ENCODE assay signal across 8 cellular contexts in genomic region chr13:44434441-44435141, GRCh38.
DNase-seq lines count a peak whose midpoint lies in the region; ATAC-seq, FAIRE-seq and TF ChIP-seq lines count a peak whose summit lies in the region.

No MANE protein-coding gene starts in this region.

- no peaks in the 10 kb centered on the region for H3K36me3 Mint-ChIP-seq in activated CD8-positive, alpha-beta memory T cell treated with anti-CD3 and anti-CD28 coated beads, Interleukin-2, amount 10 ng/mL, durations not matched to agents 7 days and 5 days
- H3K36me3 Mint-ChIP-seq in memory B cell, result peaks cover 6% of the 10 kb centered on the region

- peaks cover 7% of the 10 kb centered on the region for H3K36me3 ChIP-seq in bronchial epithelial cell (ENCODE audit: control insufficient read depth, insufficient read depth, low read length)
- H3K36me3 ChIP-seq in tibial artery, result peaks cover 16 to 31% (median 25%) of the 10 kb centered on the region in 3 donors

- H3K27me3 ChIP-seq in bronchial epithelial cell (ENCODE audit: control insufficient read depth, insufficient read depth, low read length) (no peaks in the 10 kb centered on the region), tibial artery (no peaks in the 10 kb centered on the region)

- peak overlapping the region; percentile 65 for H3K4me3 ChIP-seq in bronchial epithelial cell (ENCODE audit: low read depth, low read length)
- peak overlapping the region; percentile 63 to 84 for H3K4me3 ChIP-seq in tibial artery

- TF ChIP-seq CTCF in bronchial epithelial cell (IDR thresholded peaks at IDR 0.05; ENCODE audit: insufficient read depth, low read length, severe bottlenecking) (no peak), tibial artery (IDR thresholded peaks at IDR 0.05) (no peak), GM13976 (IDR thresholded peaks at IDR 0.05; ENCODE audit: borderline replicate concordance, control extremely low read depth, extremely low read depth, insufficient read depth, missing control alignments) (no peak)

- no peak for FAIRE-seq in bronchial epithelial cell (lab: Jason Lieb, UNC)

- H3K27ac Mint-ChIP-seq in activated CD8-positive, alpha-beta memory T cell treated with anti-CD3 and anti-CD28 coated beads, Interleukin-2, amount 10 ng/mL, durations not matched to agents 7 days and 5 days, result no peak overlapping the region
- H3K27ac Mint-ChIP-seq in memory B cell, result peak overlapping the region; percentile 85

- no peak for DNase-seq in activated CD8-positive, alpha-beta memory T cell treated with anti-CD3 and anti-CD28 coated beads, Interleukin-2, amount 10 ng/mL, durations not matched to agents 7 days and 5 days
- DNase-seq in activated CD8-positive, alpha-beta memory T cell treated with anti-CD3 and anti-CD28 coated beads, Interleukin-2, amount 50 U/mL, for 4 hours, result no peak
- no peak for DNase-seq in bronchial epithelial cell (ENCODE audit: low read depth)
- no peak for DNase-seq in memory B cell (ENCODE audit: low spot score in 2 of 2)
- DNase-seq in tibial artery, result no peak
- no peak for DNase-seq in left lobe of liver (ENCODE audit: low spot score)
- no peak for DNase-seq in GM13976 (ENCODE audit: low spot score)

- peak overlapping the region; percentile 73 for H3K4me3 Mint-ChIP-seq in activated CD8-positive, alpha-beta memory T cell treated with anti-CD3 and anti-CD28 coated beads, Interleukin-2, amount 10 ng/mL, durations not matched to agents 7 days and 5 days
- peak overlapping the region; percentile 81 for H3K4me3 Mint-ChIP-seq in memory B cell

- CTCF ChIA-PET in activated CD8-positive, alpha-beta memory T cell treated with anti-CD3 and anti-CD28 coated beads, Interleukin-2, amount 10 ng/mL, durations not matched to agents 7 days and 5 days (lab: Charles Lee), result interaction anchor here (0.7 to 1.5 kb wide), 7 partner anchors 49 to 533 kb away, joined by 3 to 4 read pairs (median 3); no protein-coding TSS in a partner anchor

- in situ Hi-C loops in GM13976 (cut with MboI; ENCODE audit: low sequenced_read_pairs, unreplicated experiment), result loop anchor here (5.0 to 10.0 kb wide), 2 partner anchors 382 to 530 kb away; no protein-coding TSS in a partner anchor

- no peaks in the 10 kb centered on the region for H3K9me3 Mint-ChIP-seq in activated CD8-positive, alpha-beta memory T cell treated with anti-CD3 and anti-CD28 coated beads, Interleukin-2, amount 10 ng/mL, durations not matched to agents 7 days and 5 days (ENCODE audit: low read depth)
- no peaks in the 10 kb centered on the region for H3K9me3 Mint-ChIP-seq in memory B cell

- H3K4me1 Mint-ChIP-seq in activated CD8-positive, alpha-beta memory T cell treated with anti-CD3 and anti-CD28 coated beads, Interleukin-2, amount 10 ng/mL, durations not matched to agents 7 days and 5 days, result peaks cover 15% of the 10 kb centered on the region
- H3K4me1 Mint-ChIP-seq in memory B cell, result peaks cover 9% of the 10 kb centered on the region

- ATAC-seq in activated CD8-positive, alpha-beta memory T cell treated with anti-CD3 and anti-CD28 coated beads, Interleukin-2, amount 10 ng/mL, durations not matched to agents 7 days and 5 days, result no peak
- ATAC-seq in memory B cell (ENCODE audit: low read depth) (no peak), left lobe of liver (no peak), GM19023 (IDR thresholded peaks at IDR 0.05; ENCODE audit: unreplicated experiment) (no peak)

- peaks cover 0 to 44% (median 6%) of the 10 kb centered on the region in 4 donors for H3K4me1 ChIP-seq in tibial artery

- peak overlapping the region; percentile 90 to 94 for H3K27ac ChIP-seq in tibial artery

- no peaks in the 10 kb centered on the region for H3K9me3 ChIP-seq in tibial artery

- intact Hi-C loops in tibial artery (cut with DNase I; ENCODE audit: low total_unique reads), result loop anchor here (2.0 to 5.0 kb wide), 4 partner anchors 38 to 527 kb away; no protein-coding TSS in a partner anchor

- peaks cover 33% of the 10 kb centered on the region for H3K27me3 Mint-ChIP-seq in activated CD8-positive, alpha-beta memory T cell treated with anti-CD3 and anti-CD28 coated beads, Interleukin-2, amount 10 ng/mL, durations not matched to agents 7 days and 5 days
- no peaks in the 10 kb centered on the region for H3K27me3 Mint-ChIP-seq in memory B cell
